ENCODE assay signal across 8 cellular contexts in the genomic region with DNA sequence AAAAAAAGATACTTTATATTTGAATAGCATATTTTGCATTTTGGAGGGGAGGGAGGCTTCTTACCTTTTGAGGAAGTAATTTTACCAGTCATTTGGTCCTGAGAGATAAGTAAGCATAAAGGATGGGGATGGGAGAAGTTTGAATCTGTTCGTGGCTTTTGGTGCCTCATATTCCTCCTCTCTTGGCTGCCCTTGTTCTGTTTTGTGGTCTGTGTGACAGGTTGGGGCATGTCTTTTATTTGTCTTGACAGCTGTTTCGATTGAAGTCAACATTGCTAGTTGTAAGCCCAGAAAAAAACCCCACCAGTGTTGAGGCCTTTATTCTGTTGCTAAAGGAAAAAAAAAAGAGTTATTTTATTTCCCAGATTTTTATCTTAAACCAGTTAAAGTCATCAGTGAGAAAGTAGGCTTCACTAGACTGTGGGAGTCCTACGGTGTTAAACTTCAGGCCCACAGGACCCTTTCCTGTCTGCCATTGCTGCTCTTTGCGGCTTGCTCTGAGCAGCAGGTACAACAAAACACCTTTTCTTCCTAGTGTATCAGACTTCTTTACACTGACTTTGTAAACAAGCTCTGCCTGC. TPM values are rescaled to one million over a fixed set of nuclear protein-coding genes. Genes with fewer than 3 reads are reported as not detected.
DNase-seq lines count a peak whose midpoint lies in the region; ATAC-seq and TF ChIP-seq lines count a peak whose summit lies in the region.

No MANE protein-coding gene starts in this region.

- H3K4me3 ChIP-seq in NB4 (ENCODE audit: low read depth, low read length), result no peak overlapping the region

- ATAC-seq in GM19467 (IDR thresholded peaks at IDR 0.05; ENCODE audit: unreplicated experiment), result peak; percentile 53

- no peaks in the 10 kb centered on the region for H3K9me3 Mint-ChIP-seq in activated CD4-positive, alpha-beta T cell treated with anti-CD3 and anti-CD28 coated beads, Interleukin-2, amount 10 ng/mL, durations not matched to agents 24 days and 14 days
- no peaks in the 10 kb centered on the region for H3K9me3 Mint-ChIP-seq in mesothelial cell of epicardium

- DNase-seq in DMS79 treated with DMSO at 0.1 percent for 48 hours (lab: John Stamatoyannopoulos, UW) (peak; percentile 66), NB4 (ENCODE audit: low read depth) (peak; percentile 64), mesothelial cell of epicardium (ENCODE audit: low spot score in 2 of 2, unreplicated experiment in 2 of 2) (no peak), iPS-NIHi7 (ENCODE audit: extremely low spot score) (no peak), amniotic stem cell (lab: John Stamatoyannopoulos, UW) (no peak), RPMI8226 (no peak)
- DNase-seq in activated CD4-positive, alpha-beta T cell treated with anti-CD3 and anti-CD28 coated beads, Interleukin-2, amount 10 ng/mL, durations not matched to agents 24 days and 14 days, result peak; percentile 85

- TF ChIP-seq CTCF in NB4 (IDR thresholded peaks at IDR 0.05; ENCODE audit: low read depth, low read length) (no peak), mesothelial cell of epicardium (IDR thresholded peaks at IDR 0.05; ENCODE audit: unreplicated experiment) (no peak)

- H3K4me1 Mint-ChIP-seq in activated CD4-positive, alpha-beta T cell treated with anti-CD3 and anti-CD28 coated beads, Interleukin-2, amount 10 ng/mL, durations not matched to agents 24 days and 14 days, result peaks cover 64% of the 10 kb centered on the region
- H3K4me1 Mint-ChIP-seq in mesothelial cell of epicardium, result peaks cover 10% of the 10 kb centered on the region

- no peak for TF ChIP-seq POLR2A in NB4 (IDR thresholded peaks at IDR 0.05; ENCODE audit: extremely low read depth, insufficient read length)

- intact Hi-C loops in activated CD4-positive, alpha-beta T cell treated with anti-CD3 and anti-CD28 coated beads, Interleukin-2, amount 10 ng/mL, durations not matched to agents 24 days and 14 days (cut with micrococcal nuclease), result loop anchor here (1.0 kb wide), 2 partner anchors 9 to 11 kb away; a partner anchor contains a TSS

- peak overlapping the region; percentile 83 for H3K27ac Mint-ChIP-seq in activated CD4-positive, alpha-beta T cell treated with anti-CD3 and anti-CD28 coated beads, Interleukin-2, amount 10 ng/mL, durations not matched to agents 24 days and 14 days
- H3K27ac Mint-ChIP-seq in mesothelial cell of epicardium, result peak overlapping the region; percentile 81

- H3K36me3 Mint-ChIP-seq in activated CD4-positive, alpha-beta T cell treated with anti-CD3 and anti-CD28 coated beads, Interleukin-2, amount 10 ng/mL, durations not matched to agents 24 days and 14 days (ENCODE audit: low read depth), result peaks cover 62% of the 10 kb centered on the region
- peaks cover 19% of the 10 kb centered on the region for H3K36me3 Mint-ChIP-seq in mesothelial cell of epicardium

- no peaks in the 10 kb centered on the region for H3K27me3 Mint-ChIP-seq in activated CD4-positive, alpha-beta T cell treated with anti-CD3 and anti-CD28 coated beads, Interleukin-2, amount 10 ng/mL, durations not matched to agents 24 days and 14 days
- no peaks in the 10 kb centered on the region for H3K27me3 Mint-ChIP-seq in mesothelial cell of epicardium (ENCODE audit: low read depth)

- H3K4me3 Mint-ChIP-seq in activated CD4-positive, alpha-beta T cell treated with anti-CD3 and anti-CD28 coated beads, Interleukin-2, amount 10 ng/mL, durations not matched to agents 24 days and 14 days, result peak overlapping the region; percentile 73
- no peak overlapping the region for H3K4me3 Mint-ChIP-seq in mesothelial cell of epicardium

RNA-seq across cellular contexts. Expression of a gene that starts 11.4 kb away (rescaled TPM):
- total RNA-seq in activated CD4-positive, alpha-beta T cell treated with anti-CD3 and anti-CD28 coated beads, Interleukin-2, amount 10 ng/mL, durations not matched to agents 24 days and 14 days, result 103 and 106 TPM in 2 replicates
- total RNA-seq in mesothelial cell of epicardium, result 66.0 to 73.2 TPM (median 70.4 TPM) in 3 replicates

RNA-seq across cellular contexts. Expression of a gene that starts 30.5 kb away (rescaled TPM):
- 7.2 and 8.4 TPM in 2 replicates for total RNA-seq in activated CD4-positive, alpha-beta T cell treated with anti-CD3 and anti-CD28 coated beads, Interleukin-2, amount 10 ng/mL, durations not matched to agents 24 days and 14 days
- 19.4 to 19.9 TPM (median 19.8 TPM) in 3 replicates for total RNA-seq in mesothelial cell of epicardium

RNA-seq across cellular contexts. Expression of a gene that starts 35.0 kb away (rescaled TPM):
- 22.3 and 27.1 TPM in 2 replicates for total RNA-seq in activated CD4-positive, alpha-beta T cell treated with anti-CD3 and anti-CD28 coated beads, Interleukin-2, amount 10 ng/mL, durations not matched to agents 24 days and 14 days
- total RNA-seq in mesothelial cell of epicardium, result 20.4 to 23.3 TPM (median 22.7 TPM) in 3 replicates

RNA-seq across cellular contexts. Expression of a gene that starts 35.1 kb away (rescaled TPM):
- total RNA-seq in activated CD4-positive, alpha-beta T cell treated with anti-CD3 and anti-CD28 coated beads, Interleukin-2, amount 10 ng/mL, durations not matched to agents 24 days and 14 days, result 69.7 and 72.2 TPM in 2 replicates
- 69.7 to 77.9 TPM (median 71.8 TPM) in 3 replicates for total RNA-seq in mesothelial cell of epicardium

RNA-seq across cellular contexts. Expression of a gene that starts 39.8 kb away (rescaled TPM):
- total RNA-seq in activated CD4-positive, alpha-beta T cell treated with anti-CD3 and anti-CD28 coated beads, Interleukin-2, amount 10 ng/mL, durations not matched to agents 24 days and 14 days, result 0.07 and 0.09 TPM in 2 replicates
- total RNA-seq in mesothelial cell of epicardium, result 32.4 to 34.7 TPM (median 33.6 TPM) in 3 replicates

Comparison
In these comparisons a context has a peak if more than half of its experiments do, and no peak if none do; other contexts are left out.
1. DNase-seq: peak in DMS79 treated with DMSO at 0.1 percent for 48 hours (single experiment), NB4 (single experiment) and activated CD4-positive, alpha-beta T cell treated with anti-CD3 and anti-CD28 coated beads, Interleukin-2, amount 10 ng/mL, durations not matched to agents 24 days and 14 days (single experiment); none in mesothelial cell of epicardium (0 of 2), iPS-NIHi7 (single experiment), amniotic stem cell (single experiment) and RPMI8226 (single experiment).